In the genomic region with DNA sequence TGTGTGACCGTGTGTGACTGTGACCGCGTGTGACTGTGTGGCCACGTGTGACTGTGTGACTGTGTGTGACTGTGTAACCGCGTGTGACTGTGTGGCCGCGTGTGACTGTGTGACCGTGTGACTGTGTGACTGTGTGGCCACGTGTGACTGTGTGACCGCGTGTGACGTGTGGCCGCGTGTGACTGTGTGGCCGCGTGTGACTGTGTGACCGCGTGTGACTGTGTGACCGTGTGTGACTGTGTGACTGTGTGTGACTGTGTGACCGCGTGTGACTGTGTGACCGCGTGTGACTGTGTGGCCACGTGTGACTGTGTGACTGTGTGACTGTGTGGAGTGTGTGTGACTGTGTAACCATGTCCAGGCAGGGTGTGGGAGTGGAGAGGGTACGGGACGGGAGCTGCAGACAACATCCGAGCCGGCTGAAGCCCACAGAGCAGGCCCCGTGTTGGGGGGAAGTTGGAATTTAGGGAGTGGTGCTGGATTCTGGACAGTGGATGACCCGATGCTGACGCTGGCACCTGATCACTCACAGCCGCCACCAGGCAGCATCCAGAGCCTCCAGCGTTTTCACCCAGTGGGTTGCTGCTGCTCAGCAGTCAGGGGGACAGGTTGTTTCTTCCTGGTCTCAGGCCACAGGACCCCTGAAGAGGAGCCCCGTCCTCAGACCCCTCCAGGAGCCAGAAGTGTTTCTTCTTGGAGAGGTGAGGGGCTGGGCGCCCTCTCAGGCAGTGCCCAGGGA, we compare ENCODE assay signal across 1 cellular context.
TF ChIP-seq lines count a peak whose summit lies in the region.

No MANE protein-coding gene starts in this region.

TF ChIP-seq in A549, 52 proteins besides CTCF, POLR2A, EP300 and RAD21:
- TF ChIP-seq PBX3 (IDR thresholded peaks at IDR 0.05) = no peak
